8 cellular contexts compared by ENCODE assay signal in the genomic region with DNA sequence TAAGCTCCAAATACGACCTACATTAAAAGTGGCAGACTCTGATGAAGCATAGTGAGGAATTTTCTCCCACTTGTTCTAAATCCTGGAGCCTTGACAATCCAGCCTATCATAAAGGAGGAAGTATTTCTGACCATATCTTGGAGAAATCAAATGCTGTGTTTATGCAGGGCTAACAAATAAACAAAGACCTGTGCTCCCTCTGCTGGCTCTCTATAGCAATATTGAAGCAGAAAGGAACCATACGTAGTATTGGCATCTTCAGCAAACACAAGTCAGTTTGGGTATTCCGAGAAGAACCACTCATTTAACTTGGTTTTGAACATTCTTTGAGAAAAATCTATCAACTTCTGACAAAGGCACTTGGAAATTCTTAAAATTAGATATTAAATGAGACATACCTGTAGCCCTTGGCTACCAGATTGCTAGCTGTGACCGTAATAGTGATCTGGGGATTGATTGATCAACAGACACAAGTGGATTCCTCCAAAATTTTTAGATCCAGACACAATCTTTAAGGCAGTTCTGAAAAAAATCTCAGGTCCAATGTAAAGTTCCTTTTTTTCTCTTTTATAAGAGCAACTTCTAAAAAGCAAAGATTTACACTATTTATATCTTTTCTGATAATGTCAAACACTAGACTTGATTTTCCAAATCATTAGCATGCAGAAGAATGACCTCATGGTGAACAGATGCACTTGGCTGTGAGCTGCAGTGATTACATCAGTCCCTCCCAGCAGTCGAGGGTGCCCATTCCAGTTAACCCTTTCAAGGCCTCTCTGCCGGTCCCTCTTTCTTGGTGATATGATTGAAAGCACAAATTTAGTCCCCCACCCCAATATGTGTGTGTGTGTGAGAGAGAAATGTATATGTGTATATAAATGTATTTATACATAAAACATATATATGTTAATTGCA. TPM values are rescaled to one million over a fixed set of nuclear protein-coding genes. Genes with fewer than 3 reads are reported as not detected.
DNase-seq lines count a peak whose midpoint lies in the region; ATAC-seq lines count a peak whose summit lies in the region.

No MANE protein-coding gene starts in this region.

- no peaks in the 10 kb centered on the region for H3K9me3 Mint-ChIP-seq in activated T-helper 2 cell treated with anti-CD3 and anti-CD28 coated beads, Interferon-gamma antibody, Interleukin-2, Interleukin-4, amounts not matched to agents 10 μg/mL and 5 μg/mL and 100 μg/mL, durations not matched to agents 14 hours and 24 hours and 36 hours

- peak; percentile 49 for DNase-seq in ELR (ENCODE audit: low read depth)
- peak; percentile 33 for DNase-seq in NCI-H146 treated with DMSO at 0.1 percent for 48 hours (lab: John Stamatoyannopoulos, UW; ENCODE audit: unreplicated experiment)
- DNase-seq in activated T-helper 2 cell treated with anti-CD3 and anti-CD28 coated beads, Interferon-gamma antibody, Interleukin-2, Interleukin-4, amounts not matched to agents 10 μg/mL and 5 μg/mL and 100 μg/mL, durations not matched to agents 14 hours and 24 hours and 36 hours (ENCODE audit: low spot score) = no peak
- DNase-seq in myocyte (ENCODE audit: low read depth) = peak; percentile 40
- no peak for DNase-seq in activated T-cell treated with anti-CD3 and anti-CD28 coated beads, Interleukin-2, amount 50 U/mL, for 1 hour

- H3K27ac Mint-ChIP-seq in activated T-helper 2 cell treated with anti-CD3 and anti-CD28 coated beads, Interferon-gamma antibody, Interleukin-2, Interleukin-4, amounts not matched to agents 10 μg/mL and 5 μg/mL and 100 μg/mL, durations not matched to agents 14 hours and 24 hours and 36 hours = no peak overlapping the region

- ATAC-seq in GM21367 (IDR thresholded peaks at IDR 0.05; ENCODE audit: unreplicated experiment) (no peak), HG03108 (IDR thresholded peaks at IDR 0.05; ENCODE audit: unreplicated experiment) (no peak), GM19328 (IDR thresholded peaks at IDR 0.05; ENCODE audit: unreplicated experiment) (no peak)

- H3K4me3 Mint-ChIP-seq in activated T-helper 2 cell treated with anti-CD3 and anti-CD28 coated beads, Interferon-gamma antibody, Interleukin-2, Interleukin-4, amounts not matched to agents 10 μg/mL and 5 μg/mL and 100 μg/mL, durations not matched to agents 14 hours and 24 hours and 36 hours (ENCODE audit: low read depth) = peak overlapping the region; percentile 30

- no peaks in the 10 kb centered on the region for H3K27me3 Mint-ChIP-seq in activated T-helper 2 cell treated with anti-CD3 and anti-CD28 coated beads, Interferon-gamma antibody, Interleukin-2, Interleukin-4, amounts not matched to agents 10 μg/mL and 5 μg/mL and 100 μg/mL, durations not matched to agents 14 hours and 24 hours and 36 hours (ENCODE audit: low read depth)

- intact Hi-C loops in activated T-helper 2 cell treated with anti-CD3 and anti-CD28 coated beads, Interferon-gamma antibody, Interleukin-2, Interleukin-4, amounts not matched to agents 10 μg/mL and 5 μg/mL and 100 μg/mL, durations not matched to agents 14 hours and 24 hours and 36 hours (cut with micrococcal nuclease) = no loop called here

- H3K4me1 Mint-ChIP-seq in activated T-helper 2 cell treated with anti-CD3 and anti-CD28 coated beads, Interferon-gamma antibody, Interleukin-2, Interleukin-4, amounts not matched to agents 10 μg/mL and 5 μg/mL and 100 μg/mL, durations not matched to agents 14 hours and 24 hours and 36 hours (ENCODE audit: low read depth) = peaks cover 37% of the 10 kb centered on the region

- peaks cover 35% of the 10 kb centered on the region for H3K36me3 Mint-ChIP-seq in activated T-helper 2 cell treated with anti-CD3 and anti-CD28 coated beads, Interferon-gamma antibody, Interleukin-2, Interleukin-4, amounts not matched to agents 10 μg/mL and 5 μg/mL and 100 μg/mL, durations not matched to agents 14 hours and 24 hours and 36 hours (ENCODE audit: low read depth)

RNA-seq across cellular contexts. Expression of a gene that starts 40.2 kb away (rescaled TPM):
- 31.5 and 32.1 TPM in 2 replicates for total RNA-seq in activated T-helper 2 cell treated with anti-CD3 and anti-CD28 coated beads, Interferon-gamma antibody, Interleukin-2, Interleukin-4, amounts not matched to agents 10 μg/mL and 5 μg/mL and 100 μg/mL, durations not matched to agents 14 hours and 24 hours and 36 hours
- not detected in 2 replicates for total RNA-seq in myocyte
- polyA plus RNA-seq in myocyte (2012) = not detected

Comparison
In these comparisons a context has a peak if more than half of its experiments do, and no peak if none do; other contexts are left out.
1. DNase-seq: peak in ELR (single experiment), NCI-H146 treated with DMSO at 0.1 percent for 48 hours (single experiment) and myocyte (single experiment); none in activated T-helper 2 cell treated with anti-CD3 and anti-CD28 coated beads, Interferon-gamma antibody, Interleukin-2, Interleukin-4, amounts not matched to agents 10 μg/mL and 5 μg/mL and 100 μg/mL, durations not matched to agents 14 hours and 24 hours and 36 hours (single experiment) and activated T-cell treated with anti-CD3 and anti-CD28 coated beads, Interleukin-2, amount 50 U/mL, for 1 hour (single experiment).
2. RNA of a gene that starts 40.2 kb away (total RNA-seq): 31.5 to 32.1 TPM in activated T-helper 2 cell treated with anti-CD3 and anti-CD28 coated beads, Interferon-gamma antibody, Interleukin-2, Interleukin-4, amounts not matched to agents 10 μg/mL and 5 μg/mL and 100 μg/mL, durations not matched to agents 14 hours and 24 hours and 36 hours; not detected in myocyte; every median in the first group is over 10 times any median in the second.